11 cellular contexts compared by ENCODE assay signal in genomic region chr12:128844031-128844635, GRCh38. TPM values are rescaled to one million over a fixed set of nuclear protein-coding genes. Genes with fewer than 3 reads are reported as not detected.
DNase-seq lines count a peak whose midpoint lies in the region; ATAC-seq, FAIRE-seq and TF ChIP-seq lines count a peak whose summit lies in the region.
"Had no signal": no experiment of that assay in that cellular context is flagged by ENCODE, and none has a peak within 500 bp of the region (broad histone marks: within the 10 kb centered on the region; RNA-seq: fewer than 3 reads in every experiment).

No MANE protein-coding gene starts in this region.

- H3K9me2 ChIP-seq in HCT116 (ENCODE audit: insufficient read depth) (no peaks in the 10 kb centered on the region), hepatocyte (replicated peaks; ENCODE audit: insufficient read depth) (no peaks in the 10 kb centered on the region)

- TF ChIP-seq RAD21 in HCT116 (IDR thresholded peaks at IDR 0.05; ENCODE audit: low read depth) = no peak

- H3K27me3 ChIP-seq in HCT116 (ENCODE audit: insufficient read depth, low read length) (0 out of 2 replicates have a peak, but pooled peaks cover 13% of the 10 kb centered on the region), hepatocyte (no peaks in the 10 kb centered on the region)

- RAD21 ChIA-PET in HCT116 (lab: Charles Lee; ENCODE audit: low non-redundant PET in 1 of 2, low total read pairs in 2 of 2, uncharacterized antibody in 2 of 2, unreplicated experiment in 2 of 2) = no interaction called here

- 59% methylated on average over 11 of the region's 11 CpGs for WGBS in hepatocyte (ENCODE audit: low lambda C conversion rate, missing lambda C conversion rate)

- no peaks in the 10 kb centered on the region for H3K9me3 ChIP-seq in HCT116 (ENCODE audit: control insufficient read depth in 1 of 2, insufficient read depth in 1 of 2, low read depth in 1 of 2, low read length in 2 of 2)
- H3K9me3 ChIP-seq in hepatocyte (ENCODE audit: low read depth) = no peaks in the 10 kb centered on the region
- H3K9me3 ChIP-seq: thoracic aorta had no signal

- H4K20me1 ChIP-seq in HCT116 (ENCODE audit: insufficient read depth) (no peaks in the 10 kb centered on the region), hepatocyte (ENCODE audit: insufficient read depth, poor library complexity, severe bottlenecking) (no peaks in the 10 kb centered on the region)

- no peaks in the 10 kb centered on the region for H3K36me3 ChIP-seq in HCT116 (ENCODE audit: control insufficient read depth in 1 of 2, insufficient read depth in 2 of 2, low read length in 2 of 2)
- H3K36me3 ChIP-seq in hepatocyte (replicated peaks; ENCODE audit: insufficient read depth, low read depth) = no peaks in the 10 kb centered on the region
- H3K36me3 ChIP-seq: thoracic aorta had no signal

- ATAC-seq in HCT116 = no peak

- peak; percentile 46 for FAIRE-seq in GM18507 (lab: Jason Lieb, UNC)
- FAIRE-seq: islet of Langerhans had no signal

- TF ChIP-seq CTCF in HCT116 (IDR thresholded peaks at IDR 0.05 in 2 of 3, conservative IDR thresholded peaks at IDR 0.05 in 1 of 3; ENCODE audit: borderline replicate concordance in 1 of 3, insufficient read depth in 1 of 3, low read depth in 2 of 3, low read length in 2 of 3) (peak in 2 of 3 experiments; percentile 25 to 37; a peak in 4 of 6 replicates), hepatocyte (IDR thresholded peaks at IDR 0.05; ENCODE audit: poor library complexity) (no peak)

- no peaks in the 10 kb centered on the region for H3K4me1 ChIP-seq in HCT116 (ENCODE audit: control insufficient read depth in 1 of 2, insufficient read depth in 2 of 2, low read length in 2 of 2)
- H3K4me1 ChIP-seq in hepatocyte (ENCODE audit: insufficient read depth) = no peaks in the 10 kb centered on the region

- no peak overlapping the region for H3K9ac ChIP-seq in HCT116 (ENCODE audit: low read length)

- CTCF ChIA-PET in HCT116 (lab: Charles Lee) = no interaction called here

- DNase-seq in GM18507 (ENCODE audit: extremely low spot score, insufficient read length, low read depth) = no peak
- DNase-seq in HCT116 (ENCODE audit: low read depth, low spot score) = no peak
- peak; percentile 5 for DNase-seq in RPMI8226
- DNase-seq in mesenteric fat pad (ENCODE audit: low spot score) = peak; percentile 71
- DNase-seq in LoVo (ENCODE audit: low spot score) = no peak
- DNase-seq in hepatocyte (ENCODE audit: low spot score) = no peak
- no peak for DNase-seq in NCI-H1105 treated with DMSO at 0.1 percent for 48 hours (lab: John Stamatoyannopoulos, UW)
- DNase-seq: NCI-H748 treated with DMSO at 0.1 percent for 48 hours had no signal

- no peak for TF ChIP-seq POLR2A in HCT116 (IDR thresholded peaks at IDR 0.05; ENCODE audit: borderline replicate concordance, extremely low read depth, insufficient read depth, insufficient read length)

- POLR2A ChIA-PET in HCT116 (lab: Charles Lee) = no interaction called here

- H3K79me2 ChIP-seq in HCT116 (ENCODE audit: insufficient read depth, low read length) (no peaks in the 10 kb centered on the region), hepatocyte (no peaks in the 10 kb centered on the region)

- H3K27ac ChIP-seq in HCT116 (ENCODE audit: low read depth, low read length) = no peak overlapping the region
- no peak overlapping the region for H3K27ac ChIP-seq in hepatocyte
- H3K27ac ChIP-seq: thoracic aorta had no signal

- intact Hi-C loops in HCT116 (cut with micrococcal nuclease) = no loop called here

- no peak overlapping the region for H3K4me3 ChIP-seq in HCT116 (replicated peaks in 1 of 2; ENCODE audit: low read depth in 1 of 2, low read length in 2 of 2)
- no peak overlapping the region for H3K4me3 ChIP-seq in hepatocyte
- H3K4me3 ChIP-seq: thoracic aorta had no signal

- BruUV-seq in HCT116 (replicated peaks; lab: Mats Ljungman, UMichigan) = no TSS peak

- H2AFZ ChIP-seq in HCT116 (ENCODE audit: low read depth, low read length, poor library complexity, severe bottlenecking) = no peak overlapping the region
- H2AFZ ChIP-seq in hepatocyte = no peak overlapping the region

- no peak overlapping the region for H3K4me2 ChIP-seq in HCT116 (ENCODE audit: low read length)
- H3K4me2 ChIP-seq in hepatocyte = no peak overlapping the region

TF ChIP-seq in HCT116, 20 proteins besides CTCF, POLR2A, EP300 and RAD21:
- TF ChIP-seq FOSL1 (IDR thresholded peaks at IDR 0.05; ENCODE audit: low read depth) (no peak), TCF7L2 (IDR thresholded peaks at IDR 0.05; ENCODE audit: borderline replicate concordance, extremely low read depth, insufficient read depth, insufficient read length) (no peak), EGR1 (IDR thresholded peaks at IDR 0.05; ENCODE audit: low read depth) (no peak), CBX3 (IDR thresholded peaks at IDR 0.05; ENCODE audit: low read depth) (no peak), JUND (IDR thresholded peaks at IDR 0.05) (no peak), ZFX (IDR thresholded peaks at IDR 0.05) (no peak), SP1 (IDR thresholded peaks at IDR 0.05; ENCODE audit: low read depth) (no peak), CEBPB (IDR thresholded peaks at IDR 0.05; ENCODE audit: low read depth) (no peak)
TF ChIP-seq in HCT116: peak in this region for 0.

RNA-seq across cellular contexts. Expression of gene GLT1D1, which starts 9.1 kb away (rescaled TPM):
- not detected for total RNA-seq in HCT116 (2021; ENCODE audit: unreplicated experiment)
- polyA plus RNA-seq in HCT116 (2012) = not detected in 2 replicates
- 4.1 TPM for total RNA-seq in mesenteric fat pad
- 0.92 and 1.8 TPM in 2 replicates for total RNA-seq in hepatocyte
- polyA plus RNA-seq in hepatocyte = 1.1 and 1.9 TPM in 2 replicates
- total RNA-seq: dermis microvascular lymphatic vessel endothelial cell had no signal

RNA-seq across cellular contexts. Expression of gene SLC15A4, which starts 20.4 kb away (rescaled TPM):
- total RNA-seq in HCT116 (2021; ENCODE audit: unreplicated experiment) = 20.6 TPM
- 13.6 and 14.7 TPM in 2 replicates for polyA plus RNA-seq in HCT116 (2012)
- 26.5 TPM for total RNA-seq in mesenteric fat pad
- total RNA-seq in hepatocyte = 34.6 and 48.5 TPM in 2 replicates
- 29.9 and 33.6 TPM in 2 replicates for polyA plus RNA-seq in hepatocyte

Comparison
In these comparisons a context has a peak if more than half of its experiments do, and no peak if none do; other contexts are left out.
1. DNase-seq: peak in RPMI8226 (single experiment) and mesenteric fat pad (single experiment); none in GM18507 (single experiment), HCT116 (single experiment), LoVo (single experiment), hepatocyte (single experiment) and NCI-H1105 treated with DMSO at 0.1 percent for 48 hours (single experiment).